ENCODE assay signal across 9 cellular contexts in genomic region chr5:170269579-170269978, GRCh38. TPM values are rescaled to one million over a fixed set of nuclear protein-coding genes. Genes with fewer than 3 reads are reported as not detected.
A peak's percentile ranks its signal among the peaks of the same experiment; 100 is the strongest.
DNase-seq lines count a peak whose midpoint lies in the region; ATAC-seq and TF ChIP-seq lines count a peak whose summit lies in the region.
"Had no signal": no experiment of that assay in that cellular context is flagged by ENCODE, and none has a peak within 500 bp of the region (broad histone marks: within the 10 kb centered on the region; RNA-seq: fewer than 3 reads in every experiment).

No MANE protein-coding gene starts in this region.

- H3K9me3 ChIP-seq in T-helper 17 cell (ENCODE audit: control insufficient read depth, low read length, poor library complexity, severe bottlenecking), result no peaks in the 10 kb centered on the region
- no peaks in the 10 kb centered on the region for H3K9me3 ChIP-seq in adrenal gland (replicated peaks in 1 of 3)
- no peaks in the 10 kb centered on the region for H3K9me3 ChIP-seq in Karpas-422 (ENCODE audit: low read length)

- 79 to 87% (median 84%) methylated on average over 7 of the region's 7 CpGs for WGBS in adrenal gland, 4 donors

- H3K4me3 Mint-ChIP-seq in T-helper 17 cell, result peak overlapping the region; percentile 89

- no peaks in the 10 kb centered on the region for H4K20me1 ChIP-seq in Karpas-422 (ENCODE audit: insufficient read depth, low read depth, low read length)

- H3K4me2 ChIP-seq in Karpas-422 (ENCODE audit: low read depth, low read length, poor library complexity, severe bottlenecking), result no peak overlapping the region

- H3K4me1 ChIP-seq in adrenal gland (replicated peaks in 1 of 2) (peaks cover 8 to 31% of the 10 kb centered on the region in 2 donors), Karpas-422 (ENCODE audit: low read length) (peaks cover 57% of the 10 kb centered on the region)
- H3K4me1 ChIP-seq: parathyroid adenoma had no signal

- peaks cover 14% of the 10 kb centered on the region for H3K36me3 Mint-ChIP-seq in T-helper 17 cell (ENCODE audit: low read depth)

- H3K27ac ChIP-seq in HL-60 (replicated peaks) (peak overlapping the region; percentile 57), adrenal gland (peak overlapping the region in 4 of 5 donors; percentile 39 to 91 (median 57)), skin epidermis (peak overlapping the region in 19 of 21 experiments; percentile 55 to 86 (median 80)), Karpas-422 (ENCODE audit: low read length) (no peak overlapping the region)
- H3K27ac ChIP-seq: parathyroid adenoma had no signal

- intact Hi-C loops in adrenal gland (cut with DNase I), result loop anchor here in 1 of 2 donors (2.0 kb wide), 1 partner anchor 151 kb away; no protein-coding TSS in a partner anchor

- no peak for TF ChIP-seq POLR2A in adrenal gland (IDR thresholded peaks at IDR 0.05)

- peaks cover 68% of the 10 kb centered on the region for H3K4me1 Mint-ChIP-seq in T-helper 17 cell

- no peaks in the 10 kb centered on the region for H3K9me2 ChIP-seq in Karpas-422 (replicated peaks; ENCODE audit: insufficient read depth, low read length)

- H3K27me3 Mint-ChIP-seq in T-helper 17 cell, result no peaks in the 10 kb centered on the region

- DNase-seq in HL-60 (ENCODE audit: low read depth in 1 of 2, low spot score in 1 of 2), result peak; percentile 51 to 65
- DNase-seq in T-helper 17 cell, result peak in 1 of 3 donors; percentile 54
- DNase-seq in adrenal gland, result peak in 2 of 7 donors; percentile 30 to 44
- DNase-seq in NCI-H1436 (lab: John Stamatoyannopoulos, UW), result no peak
- no peak for DNase-seq in epidermal melanocyte (ENCODE audit: insufficient read length, low spot score)
- DNase-seq in Karpas-422, result no peak

- no peaks in the 10 kb centered on the region for H3K36me3 ChIP-seq in adrenal gland (replicated peaks in 1 of 2)
- no peaks in the 10 kb centered on the region for H3K36me3 ChIP-seq in Karpas-422 (ENCODE audit: insufficient read depth, low read length)

- ATAC-seq in T-helper 17 cell (peak; percentile 51), GM18520 (IDR thresholded peaks at IDR 0.05; ENCODE audit: unreplicated experiment) (no peak)

- H3K9ac ChIP-seq in Karpas-422 (ENCODE audit: low read length), result no peak overlapping the region
- H3K9ac ChIP-seq: parathyroid adenoma had no signal

- H3K27me3 ChIP-seq in HL-60 (ENCODE audit: insufficient read depth, poor library complexity, severe bottlenecking) (no peaks in the 10 kb centered on the region), adrenal gland (no peaks in the 10 kb centered on the region), Karpas-422 (ENCODE audit: low read length) (no peaks in the 10 kb centered on the region)

- TF ChIP-seq CTCF in HL-60 (IDR thresholded peaks at IDR 0.05; ENCODE audit: insufficient read depth, low read length) (no peak), adrenal gland (IDR thresholded peaks at IDR 0.05) (no peak)

- H3K27ac Mint-ChIP-seq in T-helper 17 cell, result peak overlapping the region; percentile 100

- H3K79me2 ChIP-seq in Karpas-422 (ENCODE audit: low read length), result no peaks in the 10 kb centered on the region
- H3K79me2 ChIP-seq: parathyroid adenoma had no signal

- no peak overlapping the region for H2AFZ ChIP-seq in Karpas-422 (ENCODE audit: low read length)
- H2AFZ ChIP-seq: parathyroid adenoma had no signal

- H3K4me3 ChIP-seq in HL-60 (replicated peaks; ENCODE audit: insufficient read depth, low read length), result no peak overlapping the region
- no peak overlapping the region for H3K4me3 ChIP-seq in adrenal gland
- no peak overlapping the region for H3K4me3 ChIP-seq in skin epidermis
- H3K4me3 ChIP-seq in Karpas-422 (ENCODE audit: low read length), result no peak overlapping the region

RNA-seq across cellular contexts. Expression of gene LCP2, which starts 28.0 kb away (rescaled TPM):
- total RNA-seq in T-helper 17 cell (100 to 1,000 TPM; 304 to 333 TPM), adrenal gland (10 to 100 TPM in 7 of 8 donors, 1 to 10 TPM in 1; 5.2 to 53.7 (median 23.0) TPM)
- 10 to 100 TPM in 2 of 3 donors, 1 to 10 TPM in 1; 9.3 to 17.1 (median 13.9) TPM for polyA plus RNA-seq in adrenal gland
- 0.22 and 0.82 TPM in 2 replicates for total RNA-seq in Karpas-422 (2014; rRNA removed; shearing (Covaris generic); ENCODE audit: low replicate concordance)

RNA-seq across cellular contexts. Expression of gene C5orf58, which starts 36.8 kb away (rescaled TPM):
- total RNA-seq in T-helper 17 cell (not detected), adrenal gland (under 1 TPM in 1 of 8 donors, not detected in 7; 0.39 TPM)
- under 1 TPM in 1 of 3 donors, not detected in 2; 0.80 TPM for polyA plus RNA-seq in adrenal gland
- total RNA-seq in Karpas-422 (2014; rRNA removed; shearing (Covaris generic); ENCODE audit: low replicate concordance), result 7.8 TPM in 1 of 2 replicates, not detected in the other

Comparison
In these comparisons a context has a peak if more than half of its experiments do, and no peak if none do; other contexts are left out.
1. DNase-seq: peak in HL-60 (2 of 2); none in NCI-H1436 (single experiment), epidermal melanocyte (single experiment) and Karpas-422 (single experiment).
2. RNA of gene LCP2, which starts 28.0 kb away (total RNA-seq): 304 to 333 TPM in T-helper 17 cell; 5.2 to 53.7 TPM in adrenal gland and 0.22 to 0.82 TPM in Karpas-422; every median in the first group is over 4 times any median in the second.